In the genomic region with DNA sequence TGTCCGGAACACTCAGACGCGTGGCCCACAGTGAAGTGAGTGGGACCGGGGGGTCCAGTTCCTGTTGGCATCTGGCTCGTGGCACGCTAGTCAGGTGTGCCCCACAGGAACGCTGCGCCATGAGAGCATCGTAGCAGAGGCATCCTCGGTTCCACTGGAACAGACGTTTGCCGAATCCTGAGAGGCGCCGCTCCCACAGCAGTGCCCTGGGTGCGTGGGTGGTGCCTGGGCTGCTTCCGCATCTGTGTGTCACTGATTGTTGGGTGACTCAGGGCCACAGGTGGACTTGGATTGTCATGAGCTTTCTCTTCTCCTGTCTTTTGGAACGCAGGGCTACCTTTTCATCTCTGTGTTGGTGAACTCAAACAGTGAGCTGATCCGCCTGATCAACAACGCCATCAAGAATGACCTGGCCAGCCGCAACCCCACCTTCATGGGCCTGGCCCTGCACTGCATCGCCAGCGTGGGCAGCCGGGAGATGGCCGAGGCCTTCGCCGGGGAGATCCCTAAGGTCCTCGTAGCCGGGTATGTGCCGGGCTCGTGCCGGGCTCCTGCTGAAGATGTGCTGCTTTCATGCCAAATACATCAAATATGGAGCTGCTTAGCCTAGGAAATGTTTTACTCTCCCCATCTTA, we compare ENCODE assay signal across 14 cellular contexts.
"Had no signal": no experiment of that assay in that cellular context is flagged by ENCODE, and none has a peak within 500 bp of the region (broad histone marks: within the 10 kb centered on the region; RNA-seq: fewer than 3 reads in every experiment).

No MANE protein-coding gene starts in this region.

- H3K9me3 Mint-ChIP-seq: activated CD4-positive, alpha-beta T cell treated with anti-CD3 and anti-CD28 coated beads, Interleukin-2, amount 10 ng/mL, durations not matched to agents 7 days and 5 days had no signal

- H3K9me3 ChIP-seq: adrenal gland, gastroesophageal sphincter, transverse colon had no signal

- ATAC-seq: gastroesophageal sphincter had no signal

- H3K4me3 Mint-ChIP-seq: activated CD4-positive, alpha-beta T cell treated with anti-CD3 and anti-CD28 coated beads, Interleukin-2, amount 10 ng/mL, durations not matched to agents 7 days and 5 days had no signal

- H3K27me3 Mint-ChIP-seq: activated CD4-positive, alpha-beta T cell treated with anti-CD3 and anti-CD28 coated beads, Interleukin-2, amount 10 ng/mL, durations not matched to agents 7 days and 5 days had no signal

- H3K27me3 ChIP-seq: adrenal gland, gastroesophageal sphincter, transverse colon had no signal

- H3K4me1 ChIP-seq: transverse colon had no signal

- H3K4me3 ChIP-seq: adrenal gland, gastroesophageal sphincter, lung, transverse colon had no signal

- DNase-seq: activated CD4-positive, alpha-beta T cell treated with anti-CD3 and anti-CD28 coated beads, Interleukin-2, amount 10 ng/mL, durations not matched to agents 7 days and 5 days; activated effector memory CD4-positive, alpha-beta T cell treated with Interleukin-2 at 50 U/mL for 16 hours; activated naive CD4-positive, alpha-beta T cell treated with anti-CD3 and anti-CD28 coated beads, Interleukin-2, amount 50 U/mL, for 16 hours; activated T-cell treated with anti-CD3 and anti-CD28 coated beads for 4 hours; adrenal gland; islet precursor cell; midbrain; stimulated activated CD4-positive, alpha-beta T cell treated with anti-CD3 and anti-CD28 coated beads, Interleukin-15, amount 100 ng/mL, for 24 hours; stimulated activated CD4-positive, alpha-beta T cell treated with anti-CD3 and anti-CD28 coated beads, Interleukin-4, amount 100 ng/mL, for 1 hour; stimulated activated naive CD4-positive, alpha-beta T cell; SW 1271; transverse colon had no signal

- H3K27ac ChIP-seq: adrenal gland, gastroesophageal sphincter, transverse colon had no signal
